In the genomic region with DNA sequence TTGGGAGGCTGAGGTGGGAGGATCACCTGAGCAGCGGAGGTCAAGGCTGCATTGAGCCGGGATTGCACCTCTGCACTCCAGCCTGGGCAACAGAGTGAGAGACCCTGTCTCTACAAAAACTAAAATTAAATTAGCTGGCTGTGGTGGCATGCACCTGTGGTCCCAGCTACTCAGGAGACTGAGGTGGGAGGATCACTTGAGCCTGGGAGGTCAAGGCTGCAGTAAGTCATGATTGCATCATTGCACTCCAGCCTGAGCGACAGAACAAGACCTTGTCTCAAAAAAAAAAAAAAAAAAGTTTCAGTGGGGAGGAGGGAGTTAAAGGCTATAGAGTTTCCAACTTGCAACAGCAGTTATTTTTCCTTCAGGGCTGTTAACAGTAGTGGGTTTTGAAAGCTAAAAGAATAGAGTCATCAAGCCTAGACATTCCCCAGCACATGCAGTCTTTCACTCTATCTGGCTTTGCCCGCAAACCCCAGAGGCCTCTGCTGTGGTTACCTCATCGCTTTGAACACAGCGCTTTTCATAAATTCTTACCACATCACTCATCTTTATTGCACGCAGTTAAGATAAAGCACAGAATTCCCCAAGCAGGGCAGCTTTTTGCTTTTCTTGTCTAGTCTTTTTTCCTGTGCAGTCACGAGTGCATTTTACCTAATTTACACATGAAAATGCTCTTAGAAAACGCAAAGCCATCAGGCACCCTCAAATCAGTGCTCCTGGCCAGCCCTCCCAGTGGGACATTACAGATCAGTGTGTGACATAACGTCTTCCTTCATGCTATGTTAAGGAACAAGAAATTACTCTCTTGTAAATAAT, we compare ENCODE assay signal across 8 cellular contexts. TPM values are rescaled to one million over a fixed set of nuclear protein-coding genes. Genes with fewer than 3 reads are reported as not detected.
DNase-seq lines count a peak whose midpoint lies in the region; TF ChIP-seq lines count a peak whose summit lies in the region.

No MANE protein-coding gene starts in this region.

- 0 out of 2 replicates have a peak overlapping the region, but pooled peaks have one; percentile 7 for H3K4me2 ChIP-seq in MM.1S (ENCODE audit: low read depth, low read length)

- no peaks in the 10 kb centered on the region for H3F3A ChIP-seq in MM.1S (ENCODE audit: insufficient read depth, low read length)

- DNase-seq in Calu3 (peak; percentile 64), GOT3 (lab: John Stamatoyannopoulos, UW) (peak; percentile 52), MM.1S (peak; percentile 18), fibroblast of gingiva (ENCODE audit: low read depth) (peak; percentile 89), retina (peak; percentile 39), NCI-H2196 (lab: John Stamatoyannopoulos, UW; ENCODE audit: unreplicated experiment) (no peak), posterior vena cava (ENCODE audit: low spot score) (no peak)
- DNase-seq in activated CD8-positive, alpha-beta memory T cell treated with anti-CD3 and anti-CD28 coated beads for 4 hours (ENCODE audit: low read depth in 2 of 2) = peak; percentile 69 to 74

- H3K9me3 Mint-ChIP-seq in Calu3 (ENCODE audit: low read depth, unreplicated experiment) = no peaks in the 10 kb centered on the region

- no peaks in the 10 kb centered on the region for H3K9me3 ChIP-seq in MM.1S (replicated peaks; ENCODE audit: insufficient read depth, low read length)

- H3K79me2 ChIP-seq in MM.1S (ENCODE audit: low read length) = no peaks in the 10 kb centered on the region

- peak overlapping the region; percentile 17 for H3K4me3 Mint-ChIP-seq in Calu3 (ENCODE audit: low read depth, unreplicated experiment)

- H3K27me3 Mint-ChIP-seq in Calu3 (ENCODE audit: unreplicated experiment) = peaks cover 37% of the 10 kb centered on the region

- H3K4me1 Mint-ChIP-seq in Calu3 (ENCODE audit: low read depth, unreplicated experiment) = peaks cover 30% of the 10 kb centered on the region

- no peak for TF ChIP-seq CTCF in Calu3 (IDR thresholded peaks at IDR 0.05; ENCODE audit: unreplicated experiment)
- no peak for TF ChIP-seq CTCF in MM.1S (IDR thresholded peaks at IDR 0.05; ENCODE audit: low read length)

- BruUV-seq in Calu3 (replicated peaks; lab: Mats Ljungman, UMichigan) = no TSS peak

- H3K27ac ChIP-seq in MM.1S (ENCODE audit: low read length) = peak overlapping the region; percentile 31; the same call in 1 of the 2 replicates

- no peaks in the 10 kb centered on the region for H3K36me3 ChIP-seq in MM.1S (replicated peaks; ENCODE audit: insufficient read depth, low read length)

- H3K4me3 ChIP-seq in MM.1S (ENCODE audit: low read length) = no peak overlapping the region

- peak overlapping the region; percentile 77 for H3K27ac Mint-ChIP-seq in Calu3 (ENCODE audit: unreplicated experiment)

- no peak overlapping the region for H2AFZ ChIP-seq in MM.1S (ENCODE audit: low read length)

- CTCF ChIA-PET in Calu3 (lab: Charles Lee) = interaction anchor here (0.6 to 1.2 kb wide), 4 partner anchors 9 to 174 kb away, joined by 3 to 4 read pairs (median 4); a partner anchor contains a TSS

- H3K4me1 ChIP-seq in MM.1S (ENCODE audit: low read length) = peaks cover 4% of the 10 kb centered on the region; the same call in 1 of the 2 replicates

- H3K36me3 Mint-ChIP-seq in Calu3 (ENCODE audit: insufficient read depth, unreplicated experiment) = no peaks in the 10 kb centered on the region

- no peak overlapping the region for H3K9ac ChIP-seq in MM.1S (ENCODE audit: low read length)

- no peaks in the 10 kb centered on the region for H4K20me1 ChIP-seq in MM.1S (ENCODE audit: insufficient read depth, low read length)

- no peaks in the 10 kb centered on the region for H3K27me3 ChIP-seq in MM.1S (replicated peaks; ENCODE audit: insufficient read depth, low read length)

- H3K9me2 ChIP-seq in MM.1S (replicated peaks; ENCODE audit: insufficient read depth, low read length) = no peaks in the 10 kb centered on the region

- intact Hi-C loops in Calu3 (cut with micrococcal nuclease; ENCODE audit: unreplicated experiment) (no loop called here), posterior vena cava (cut with DNase I) (no loop called here)

RNA-seq across cellular contexts. Expression of a gene that starts 8.7 kb away (rescaled TPM):
- 10.8 and 13.1 TPM in 2 replicates for total RNA-seq in Calu3 (2022)
- 10 to 100 TPM; 10.4 to 16.3 TPM for total RNA-seq in posterior vena cava

RNA-seq across cellular contexts. Expression of a gene that starts 35.9 kb away (rescaled TPM):
- 7.0 and 7.1 TPM in 2 replicates for total RNA-seq in Calu3 (2022)
- total RNA-seq in posterior vena cava = 1 to 10 TPM; 6.5 to 8.0 TPM

Comparison
In these comparisons a context has a peak if more than half of its experiments do, and no peak if none do; other contexts are left out.
1. DNase-seq: peak in Calu3 (single experiment), GOT3 (single experiment), MM.1S (single experiment), activated CD8-positive, alpha-beta memory T cell treated with anti-CD3 and anti-CD28 coated beads for 4 hours (2 of 2), fibroblast of gingiva (single experiment) and retina (single experiment); none in NCI-H2196 (single experiment) and posterior vena cava (single experiment).